8 cellular contexts compared by ENCODE assay signal in the genomic region with DNA sequence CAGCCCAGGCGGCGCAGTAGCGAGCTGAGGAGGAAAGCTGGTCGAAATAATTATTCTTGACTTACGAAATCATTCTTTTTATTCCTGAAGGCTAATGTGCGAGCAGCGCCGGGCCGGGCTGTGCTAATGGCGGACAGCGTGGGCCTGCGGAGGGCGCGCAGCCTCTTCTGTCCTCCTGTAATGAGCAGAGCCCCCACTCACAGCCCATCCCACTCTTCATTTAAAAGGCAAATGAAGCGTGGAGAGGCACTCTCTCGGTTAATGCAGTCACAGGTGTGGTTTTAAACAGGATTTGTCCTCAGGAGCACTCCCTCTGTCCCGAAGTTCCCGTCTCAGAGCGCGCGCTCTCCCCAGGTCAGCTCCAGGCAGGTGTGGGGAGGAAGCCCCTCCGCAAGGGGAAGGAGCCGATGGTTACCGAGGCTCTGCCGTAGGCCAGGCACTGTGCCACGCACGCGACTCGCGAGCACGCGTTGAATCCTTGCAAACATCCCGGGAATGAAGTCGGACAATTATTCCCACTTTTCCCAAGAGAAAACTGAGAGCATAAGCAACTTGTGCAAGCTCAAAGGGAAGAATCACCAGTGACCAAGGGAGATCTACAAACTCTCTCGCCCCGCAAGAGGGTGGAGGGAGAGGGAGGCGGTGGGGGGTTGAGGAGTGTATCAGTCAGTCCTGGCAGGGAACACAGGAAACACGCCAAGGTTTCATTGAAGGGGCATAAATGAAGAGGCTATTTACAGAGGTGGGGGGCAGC. TPM values are rescaled to one million over a fixed set of nuclear protein-coding genes. Genes with fewer than 3 reads are reported as not detected.
DNase-seq lines count a peak whose midpoint lies in the region; ATAC-seq, FAIRE-seq and TF ChIP-seq lines count a peak whose summit lies in the region.

No MANE protein-coding gene starts in this region.

- H3K4me1 Mint-ChIP-seq in central memory CD8-positive, alpha-beta T cell, result peaks cover 15% of the 10 kb centered on the region

- TF ChIP-seq POLR2A in GM18505 (IDR thresholded peaks at IDR 0.05; ENCODE audit: borderline replicate concordance, extremely low read depth, insufficient read depth, insufficient read length), result peak; percentile 21

- no peak for ATAC-seq in GM18505 (IDR thresholded peaks at IDR 0.05; ENCODE audit: unreplicated experiment)
- ATAC-seq in central memory CD8-positive, alpha-beta T cell (replicated peaks; ENCODE audit: extremely low read depth, poor library complexity, severe bottlenecking), result no peak
- peak; percentile 42 for ATAC-seq in left colon

- H3K27me3 Mint-ChIP-seq in central memory CD8-positive, alpha-beta T cell, result peaks cover 49% of the 10 kb centered on the region

- DNase-seq in NCI-H526 treated with DMSO at 0.1 percent for 48 hours (lab: John Stamatoyannopoulos, UW), result peak; percentile 82
- DNase-seq in central memory CD8-positive, alpha-beta T cell (ENCODE audit: low spot score in 2 of 2), result no peak
- peak in 1 of 2 donors; percentile 25 for DNase-seq in left colon
- peak; percentile 57 for DNase-seq in stimulated activated CD8-positive, alpha-beta memory T cell treated with anti-CD3 and anti-CD28 coated beads, Interleukin-4, amount 100 ng/mL, for 48 hours
- DNase-seq in GDM1 (lab: John Stamatoyannopoulos, UW), result no peak
- no peak for DNase-seq in HTR-8/SVneo (ENCODE audit: insufficient read length, low spot score)
- DNase-seq in SHP77 treated with DMSO at 0.1 percent for 48 hours (lab: John Stamatoyannopoulos, UW), result no peak

- H3K9me3 Mint-ChIP-seq in central memory CD8-positive, alpha-beta T cell, result no peaks in the 10 kb centered on the region

- H3K27ac Mint-ChIP-seq in central memory CD8-positive, alpha-beta T cell (ENCODE audit: low read depth), result no peak overlapping the region

- FAIRE-seq in HTR-8/SVneo (lab: Jason Lieb, UNC), result no peak

- intact Hi-C loops in left colon (cut with DNase I, micrococcal nuclease), result no loop called here

- no peaks in the 10 kb centered on the region for H3K36me3 Mint-ChIP-seq in central memory CD8-positive, alpha-beta T cell (ENCODE audit: insufficient read depth)

- H3K4me3 Mint-ChIP-seq in central memory CD8-positive, alpha-beta T cell, result peak overlapping the region; percentile 47

RNA-seq across cellular contexts. Expression of a gene that starts 35.5 kb away (rescaled TPM):
- 10 to 100 TPM; 66.4 to 77.0 TPM for total RNA-seq in left colon

Comparison
In these comparisons a context has a peak if more than half of its experiments do, and no peak if none do; other contexts are left out.
1. DNase-seq: peak in NCI-H526 treated with DMSO at 0.1 percent for 48 hours (single experiment) and stimulated activated CD8-positive, alpha-beta memory T cell treated with anti-CD3 and anti-CD28 coated beads, Interleukin-4, amount 100 ng/mL, for 48 hours (single experiment); none in central memory CD8-positive, alpha-beta T cell (0 of 2), GDM1 (single experiment), HTR-8/SVneo (single experiment) and SHP77 treated with DMSO at 0.1 percent for 48 hours (single experiment).